In the genomic region with DNA sequence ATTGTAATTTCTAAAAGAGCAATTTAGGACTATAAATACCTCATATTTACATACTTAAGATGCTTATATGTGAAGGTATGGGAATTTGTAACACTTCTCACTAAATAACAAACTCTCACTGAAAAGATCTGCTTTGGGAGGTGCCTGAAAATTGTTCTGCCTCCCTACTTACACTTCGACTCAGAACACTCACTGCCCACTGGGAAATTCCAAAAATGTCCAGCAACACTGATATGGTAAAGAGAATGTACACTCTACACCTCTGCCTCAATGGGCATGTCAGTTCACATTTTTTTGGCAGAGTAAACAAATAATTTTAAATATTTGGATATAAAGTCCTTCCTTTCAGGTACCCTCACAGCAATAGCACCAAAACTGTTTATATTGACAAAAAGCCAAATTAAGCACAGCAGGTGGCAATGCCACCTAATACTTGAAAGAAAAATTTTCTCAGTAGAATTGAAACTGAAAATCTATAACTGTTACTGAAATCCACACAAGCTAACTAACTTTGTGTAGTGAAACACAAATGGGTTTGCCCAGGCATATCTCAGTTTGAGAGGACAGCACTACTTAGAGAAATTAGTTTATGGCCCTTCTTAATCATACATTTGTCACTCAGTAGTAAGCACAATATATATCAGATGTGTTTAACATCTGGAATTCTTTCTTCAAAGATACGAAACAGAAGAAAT, we compare ENCODE assay signal across 15 cellular contexts.
DNase-seq lines count a peak whose midpoint lies in the region; ATAC-seq and TF ChIP-seq lines count a peak whose summit lies in the region.
"Had no signal": no experiment of that assay in that cellular context is flagged by ENCODE, and none has a peak within 500 bp of the region (broad histone marks: within the 10 kb centered on the region; RNA-seq: fewer than 3 reads in every experiment).

No MANE protein-coding gene starts in this region.

- H3K79me2 ChIP-seq in neural progenitor cell (ENCODE audit: low read depth) = no peaks in the 10 kb centered on the region
- H3K79me2 ChIP-seq: parathyroid adenoma had no signal

- H3K4me3 ChIP-seq in neural progenitor cell = no peak overlapping the region
- H3K4me3 ChIP-seq: thoracic aorta had no signal

- no peaks in the 10 kb centered on the region for H4K20me1 ChIP-seq in neural progenitor cell (ENCODE audit: low read depth)

- H3F3A ChIP-seq in neural progenitor cell (ENCODE audit: low read depth) = no peaks in the 10 kb centered on the region

- no peak overlapping the region for H3K9ac ChIP-seq in neural progenitor cell
- H3K9ac ChIP-seq: parathyroid adenoma had no signal

- H3K4me1 Mint-ChIP-seq in effector memory CD8-positive, alpha-beta T cell (ENCODE audit: low read depth in 2 of 2) = peaks cover 0 to 3% of the 10 kb centered on the region in 2 donors
- H3K4me1 Mint-ChIP-seq in neural progenitor cell = no peaks in the 10 kb centered on the region

- H2AFZ ChIP-seq in neural progenitor cell (replicated peaks) = no peak overlapping the region
- H2AFZ ChIP-seq: parathyroid adenoma had no signal

- H3K27ac Mint-ChIP-seq in effector memory CD8-positive, alpha-beta T cell = no peak overlapping the region
- H3K27ac Mint-ChIP-seq in neural progenitor cell = no peak overlapping the region
- H3K27ac Mint-ChIP-seq: activated T-helper 1 cell treated with anti-CD3 and anti-CD28 coated beads, Interleukin-12 subunit alpha, Interleukin-12 subunit beta, Interleukin-2, Interleukin-4 antibody, amounts not matched to agents 30 ng/mL and 10 ng/mL and 1 ng/mL, durations not matched to agents 14 hours and 24 hours and 36 hours had no signal

- no peaks in the 10 kb centered on the region for H3K27me3 Mint-ChIP-seq in effector memory CD8-positive, alpha-beta T cell
- H3K27me3 Mint-ChIP-seq in neural progenitor cell (ENCODE audit: insufficient read depth, low read depth) = peaks cover 4% of the 10 kb centered on the region

- H3K36me3 ChIP-seq in neural progenitor cell = no peaks in the 10 kb centered on the region
- H3K36me3 ChIP-seq: thoracic aorta had no signal

- no peak overlapping the region for H3K4me2 ChIP-seq in neural progenitor cell

- no peaks in the 10 kb centered on the region for H3K9me3 Mint-ChIP-seq in effector memory CD8-positive, alpha-beta T cell
- H3K9me3 Mint-ChIP-seq in neural progenitor cell = no peaks in the 10 kb centered on the region
- H3K9me3 Mint-ChIP-seq: activated T-helper 1 cell treated with anti-CD3 and anti-CD28 coated beads, Interleukin-12 subunit alpha, Interleukin-12 subunit beta, Interleukin-2, Interleukin-4 antibody, amounts not matched to agents 30 ng/mL and 10 ng/mL and 1 ng/mL, durations not matched to agents 14 hours and 24 hours and 36 hours had no signal

- H3K4me3 Mint-ChIP-seq in effector memory CD8-positive, alpha-beta T cell = no peak overlapping the region
- no peak overlapping the region for H3K4me3 Mint-ChIP-seq in neural progenitor cell
- H3K4me3 Mint-ChIP-seq: activated T-helper 1 cell treated with anti-CD3 and anti-CD28 coated beads, Interleukin-12 subunit alpha, Interleukin-12 subunit beta, Interleukin-2, Interleukin-4 antibody, amounts not matched to agents 30 ng/mL and 10 ng/mL and 1 ng/mL, durations not matched to agents 14 hours and 24 hours and 36 hours had no signal

- H3K9me3 ChIP-seq in neural progenitor cell (ENCODE audit: low read depth) = no peaks in the 10 kb centered on the region
- H3K9me3 ChIP-seq: thoracic aorta had no signal

- peaks cover 3% of the 10 kb centered on the region for H3K36me3 Mint-ChIP-seq in effector memory CD8-positive, alpha-beta T cell (ENCODE audit: insufficient read depth)
- H3K36me3 Mint-ChIP-seq in neural progenitor cell = no peaks in the 10 kb centered on the region

- TF ChIP-seq POLR2A in GM18505 (IDR thresholded peaks at IDR 0.05; ENCODE audit: borderline replicate concordance, extremely low read depth, insufficient read depth, insufficient read length) = no peak

- peaks cover 10% of the 10 kb centered on the region for H3K4me1 ChIP-seq in neural progenitor cell
- H3K4me1 ChIP-seq: parathyroid adenoma had no signal

- TF ChIP-seq CTCF in neural progenitor cell (IDR thresholded peaks at IDR 0.05) = no peak

- H3K27ac ChIP-seq in neural progenitor cell = no peak overlapping the region
- H3K27ac ChIP-seq: parathyroid adenoma, thoracic aorta had no signal

- H3K27me3 ChIP-seq in neural progenitor cell = no peaks in the 10 kb centered on the region

- ATAC-seq in GM18505 (IDR thresholded peaks at IDR 0.05; ENCODE audit: unreplicated experiment) (peak; percentile 82), GM19438 (IDR thresholded peaks at IDR 0.05; ENCODE audit: low read depth, unreplicated experiment) (peak; percentile 87), HG02852 (IDR thresholded peaks at IDR 0.05; ENCODE audit: unreplicated experiment) (peak; percentile 92), HG03520 (IDR thresholded peaks at IDR 0.05; ENCODE audit: unreplicated experiment) (peak; percentile 86)
- no peak for ATAC-seq in effector memory CD8-positive, alpha-beta T cell (replicated peaks)
- ATAC-seq: Panc1 had no signal

- DNase-seq in NCI-H1436 (lab: John Stamatoyannopoulos, UW) (no peak), COLO829 (ENCODE audit: low spot score) (no peak), neural progenitor cell (ENCODE audit: low spot score) (no peak)
- DNase-seq in effector memory CD8-positive, alpha-beta T cell = no peak
- DNase-seq: cerebellar nuclear complex; NCI-H146; stimulated activated CD4-positive, alpha-beta T cell treated with anti-CD3 and anti-CD28 coated beads, Interleukin-4, amount 100 ng/mL, for 4 hours had no signal
